ENCODE assay signal across 1 cellular context in genomic region chr16:65180986-65181710, GRCh38.
TF ChIP-seq lines count a peak whose summit lies in the region.

No MANE protein-coding gene starts in this region.

TF ChIP-seq in GM23338, 12 proteins besides CTCF, POLR2A, EP300 and RAD21 (continued from another document):
- TF ChIP-seq ZNF462 (CRISPR knock-in tag; IDR thresholded peaks at IDR 0.05) = no peak
- TF ChIP-seq EZH2 (IDR thresholded peaks at IDR 0.05; ENCODE audit: low read depth, unreplicated experiment) = no peak
- no peak for TF ChIP-seq ETS1 (IDR thresholded peaks at IDR 0.05)
- TF ChIP-seq POLR2AphosphoS5 (IDR thresholded peaks at IDR 0.05; ENCODE audit: low read depth) = no peak
- no peak for TF ChIP-seq STAT1 (IDR thresholded peaks at IDR 0.05; ENCODE audit: unreplicated experiment)
- TF ChIP-seq EZH2phosphoT487 (IDR thresholded peaks at IDR 0.05; ENCODE audit: unreplicated experiment) = no peak
- TF ChIP-seq CREB1 (CRISPR knock-in tag; IDR thresholded peaks at IDR 0.05; ENCODE audit: low read depth) = no peak
- TF ChIP-seq NANOG (IDR thresholded peaks at IDR 0.05; ENCODE audit: borderline replicate concordance) = no peak
- no peak for TF ChIP-seq REST (IDR thresholded peaks at IDR 0.05; ENCODE audit: unreplicated experiment)
- no peak for TF ChIP-seq ZNF114 (CRISPR knock-in tag; IDR thresholded peaks at IDR 0.05)
